9 cellular contexts compared by ENCODE assay signal in the genomic region with DNA sequence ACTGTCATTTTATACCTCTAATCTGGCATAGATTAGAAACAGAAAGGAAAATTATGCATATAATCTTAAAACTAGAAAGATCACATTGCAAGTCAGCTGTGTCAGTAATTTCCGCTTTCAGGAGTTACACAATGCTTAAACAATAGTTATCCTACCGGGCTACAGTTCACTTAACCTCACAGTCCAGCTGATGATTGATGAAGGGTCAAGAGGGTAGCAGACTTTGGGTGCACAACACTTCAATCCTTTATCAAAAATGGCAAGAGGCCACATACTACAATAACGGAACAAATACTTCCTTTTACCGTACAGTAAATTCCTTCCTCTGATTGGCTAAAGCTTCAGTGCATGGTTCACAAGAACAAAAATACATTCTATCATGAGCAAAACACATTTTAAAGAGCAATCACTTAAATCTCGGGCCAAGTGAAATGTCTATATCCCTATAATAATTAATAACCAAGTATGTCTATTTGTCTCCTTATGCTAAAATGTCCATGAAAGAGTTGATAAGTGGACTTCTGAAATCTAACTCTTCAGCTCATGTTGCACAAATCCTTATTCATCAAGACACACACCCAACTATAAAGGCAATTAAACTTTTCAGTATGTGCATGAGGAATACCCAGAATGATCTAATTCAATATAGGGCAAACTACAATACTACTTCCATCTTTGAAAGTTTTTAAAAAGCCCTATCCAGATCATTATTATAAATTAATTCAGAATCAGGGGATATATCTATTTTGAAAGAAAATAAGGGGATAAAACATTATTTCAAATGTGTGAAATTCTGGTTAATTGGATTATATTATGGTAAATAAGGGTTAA.
DNase-seq lines count a peak whose midpoint lies in the region; ATAC-seq, FAIRE-seq and TF ChIP-seq lines count a peak whose summit lies in the region.
"Had no signal": no experiment of that assay in that cellular context is flagged by ENCODE, and none has a peak within 500 bp of the region (broad histone marks: within the 10 kb centered on the region; RNA-seq: fewer than 3 reads in every experiment).

No MANE protein-coding gene starts in this region.

- peak overlapping the region; percentile 52 for H3K4me3 Mint-ChIP-seq in activated CD4-positive, alpha-beta T cell treated with anti-CD3 and anti-CD28 coated beads for 36 hours

- intact Hi-C loops in activated CD4-positive, alpha-beta T cell treated with anti-CD3 and anti-CD28 coated beads for 36 hours (cut with DNase I, micrococcal nuclease): loop anchor here in 1 of 2 experiments (1.0 kb wide), 1 partner anchor 10 kb away; no protein-coding TSS in a partner anchor
- intact Hi-C loops in esophagus muscularis mucosa (cut with DNase I): loop anchor here (5.0 kb wide), 1 partner anchor 69 kb away; no protein-coding TSS in a partner anchor

- H3K4me1 Mint-ChIP-seq in activated CD4-positive, alpha-beta T cell treated with anti-CD3 and anti-CD28 coated beads for 36 hours: peaks cover 88% of the 10 kb centered on the region

- H3K36me3 Mint-ChIP-seq in activated CD4-positive, alpha-beta T cell treated with anti-CD3 and anti-CD28 coated beads for 36 hours (ENCODE audit: low read depth): peaks cover 24% of the 10 kb centered on the region

- peak overlapping the region; percentile 45 for H3K4me2 ChIP-seq in OCI-LY1 (ENCODE audit: low read length)

- TF ChIP-seq POLR2A in esophagus muscularis mucosa (IDR thresholded peaks at IDR 0.05; ENCODE audit: low read depth): no peak

- WGBS in small intestine, 3 donors: 6 to 17% (median 14%) methylated on average over 5 of the region's 5 CpGs
- WGBS in esophagus muscularis mucosa: 45% methylated on average over 5 of the region's 5 CpGs

- no peak for DNase-seq in activated CD4-positive, alpha-beta T cell treated with anti-CD3 and anti-CD28 coated beads for 36 hours
- no peak for DNase-seq in activated CD4-positive, alpha-beta T cell treated with anti-CD3 and anti-CD28 coated beads for 1 hour
- DNase-seq in fibroblast of mammary gland (ENCODE audit: low read depth) (peak; percentile 58), small intestine (peak; percentile 88), SW 1271 (lab: John Stamatoyannopoulos, UW) (no peak), esophagus muscularis mucosa (ENCODE audit: extremely low spot score) (no peak), NCI-H2227 (lab: John Stamatoyannopoulos, UW; ENCODE audit: unreplicated experiment) (no peak)
- DNase-seq: SHP77 treated with DMSO at 0.1 percent for 48 hours had no signal

- peak; percentile 15 for ATAC-seq in activated CD4-positive, alpha-beta T cell treated with anti-CD3 and anti-CD28 coated beads for 36 hours

- H3K27ac Mint-ChIP-seq in activated CD4-positive, alpha-beta T cell treated with anti-CD3 and anti-CD28 coated beads for 36 hours: peak overlapping the region; percentile 83

- H3K9me3 ChIP-seq in OCI-LY1 (ENCODE audit: low read length) (no peaks in the 10 kb centered on the region), small intestine (ENCODE audit: control insufficient read depth, low read depth) (no peaks in the 10 kb centered on the region), esophagus muscularis mucosa (no peaks in the 10 kb centered on the region)

- no peak overlapping the region for H2AFZ ChIP-seq in OCI-LY1 (ENCODE audit: low read length)

- H3F3A ChIP-seq in OCI-LY1 (ENCODE audit: insufficient read depth, low read length): no peaks in the 10 kb centered on the region; the same call in 1 of the 2 replicates

- H3K27ac ChIP-seq in OCI-LY1 (ENCODE audit: low read depth, low read length, poor library complexity, severe bottlenecking) (peak overlapping the region; percentile 8), small intestine (ENCODE audit: low read depth in 1 of 2, low read length in 1 of 2) (peak overlapping the region in 1 of 2 donors; percentile 34), esophagus muscularis mucosa (replicated peaks in 1 of 4) (peak overlapping the region in 1 of 4 donors; percentile 27)

- H3K27me3 ChIP-seq in OCI-LY1 (ENCODE audit: insufficient read depth, low read length): no peaks in the 10 kb centered on the region
- H3K27me3 ChIP-seq in small intestine (ENCODE audit: control insufficient read depth in 2 of 2, insufficient read depth in 2 of 2, low read length in 2 of 2): no peaks in the 10 kb centered on the region
- no peaks in the 10 kb centered on the region for H3K27me3 ChIP-seq in esophagus muscularis mucosa

- H3K9me3 Mint-ChIP-seq in activated CD4-positive, alpha-beta T cell treated with anti-CD3 and anti-CD28 coated beads for 36 hours (ENCODE audit: low read depth): no peaks in the 10 kb centered on the region

- peak; percentile 44 for FAIRE-seq in small intestine (lab: Jason Lieb, UNC)

- H4K20me1 ChIP-seq in OCI-LY1 (ENCODE audit: insufficient read depth, low read length): no peaks in the 10 kb centered on the region

- H3K4me3 ChIP-seq in OCI-LY1 (ENCODE audit: low read depth, low read length, poor library complexity, severe bottlenecking) (peak overlapping the region; percentile 15), fibroblast of mammary gland (ENCODE audit: control insufficient read depth, low read depth, low read length) (no peak overlapping the region), small intestine (ENCODE audit: low read depth in 1 of 2, low read length in 2 of 2) (no peak overlapping the region), esophagus muscularis mucosa (peak overlapping the region in 1 of 4 donors; percentile 6)

- no peaks in the 10 kb centered on the region for H3K9me2 ChIP-seq in OCI-LY1 (ENCODE audit: low read depth, low read length)

- no peak for TF ChIP-seq EP300 in esophagus muscularis mucosa (IDR thresholded peaks at IDR 0.05)

- POLR2A ChIA-PET in activated CD4-positive, alpha-beta T cell treated with anti-CD3 and anti-CD28 coated beads for 36 hours (lab: Charles Lee): no interaction called here

- CTCF ChIA-PET in activated CD4-positive, alpha-beta T cell treated with anti-CD3 and anti-CD28 coated beads for 36 hours (lab: Charles Lee): interaction anchor here (0.6 to 3.0 kb wide), 5 partner anchors 11 to 125 kb away, joined by 3 to 15 read pairs (median 3); no protein-coding TSS in a partner anchor

- H3K27me3 Mint-ChIP-seq in activated CD4-positive, alpha-beta T cell treated with anti-CD3 and anti-CD28 coated beads for 36 hours: no peaks in the 10 kb centered on the region

- TF ChIP-seq CTCF in OCI-LY1 (IDR thresholded peaks at IDR 0.05; ENCODE audit: low read length) (no peak), fibroblast of mammary gland (conservative IDR thresholded peaks at IDR 0.05; ENCODE audit: control insufficient read depth, insufficient read depth, low read depth, low read length) (no peak), esophagus muscularis mucosa (IDR thresholded peaks at IDR 0.05) (no peak)

- peaks cover 57% of the 10 kb centered on the region for H3K79me2 ChIP-seq in OCI-LY1 (ENCODE audit: insufficient read depth, low read length)

- no peak overlapping the region for H3K9ac ChIP-seq in OCI-LY1 (ENCODE audit: low read length)

- H3K36me3 ChIP-seq in OCI-LY1 (ENCODE audit: insufficient read depth, low read length) (no peaks in the 10 kb centered on the region), small intestine (ENCODE audit: control insufficient read depth in 2 of 2, insufficient read depth in 2 of 2, low read length in 2 of 2) (no peaks in the 10 kb centered on the region), esophagus muscularis mucosa (no peaks in the 10 kb centered on the region)

- H3K4me1 ChIP-seq in OCI-LY1 (ENCODE audit: insufficient read depth, low read length, severe bottlenecking) (peaks cover 63% of the 10 kb centered on the region), small intestine (ENCODE audit: control insufficient read depth in 2 of 2, insufficient read depth in 1 of 2, low read depth in 1 of 2, low read length in 1 of 2) (peaks cover 2 to 27% of the 10 kb centered on the region in 2 donors), esophagus muscularis mucosa (peaks cover 39 to 42% (median 40%) of the 10 kb centered on the region in 4 donors)

Comparison
In these comparisons a context has a peak if more than half of its experiments do, and no peak if none do; other contexts are left out.
1. DNase-seq: peak in fibroblast of mammary gland (single experiment) and small intestine (single experiment); none in activated CD4-positive, alpha-beta T cell treated with anti-CD3 and anti-CD28 coated beads for 36 hours (single experiment), activated CD4-positive, alpha-beta T cell treated with anti-CD3 and anti-CD28 coated beads for 1 hour (single experiment), SW 1271 (0 of 2), esophagus muscularis mucosa (single experiment) and NCI-H2227 (single experiment).